8 cellular contexts compared by ENCODE assay signal in genomic region chr7:77415822-77416620, GRCh38. TPM values are rescaled to one million over a fixed set of nuclear protein-coding genes. Genes with fewer than 3 reads are reported as not detected.
DNase-seq lines count a peak whose midpoint lies in the region; ATAC-seq, FAIRE-seq and TF ChIP-seq lines count a peak whose summit lies in the region.

TSS of gene GSAP (minus strand) at chr7:77416349. CDS start at chr7:77416321, 28 bp downstream.

- peaks cover 30% of the 10 kb centered on the region for H3K4me1 ChIP-seq in CD8-positive, alpha-beta T cell (ENCODE audit: insufficient read depth, low read length)
- H3K4me1 ChIP-seq in K562 (replicated peaks in 1 of 2; ENCODE audit: control insufficient read depth in 2 of 2, insufficient read depth in 2 of 2, low read length in 2 of 2), result peaks cover 0 to 14% of the 10 kb centered on the region in 2 experiments; a peak in 1 of 5 replicates
- peaks cover 37% of the 10 kb centered on the region for H3K4me1 ChIP-seq in iPS-18a (ENCODE audit: control insufficient read depth, low read depth, low read length)
- peaks cover 41% of the 10 kb centered on the region for H3K4me1 ChIP-seq in skeletal muscle satellite cell (ENCODE audit: control insufficient read depth, insufficient read depth, low read length)

- no peaks in the 10 kb centered on the region for H3K27me3 Mint-ChIP-seq in CD8-positive, alpha-beta T cell (ENCODE audit: low read depth)
- peaks cover 31% of the 10 kb centered on the region for H3K27me3 Mint-ChIP-seq in T-helper 1 cell treated with Interleukin-12 subunit alpha and Interleukin-12 subunit beta and Interleukin-4 antibody, amounts not matched to agents 30 μg/mL and 1 μg/mL, for 36 hours (ENCODE audit: low read depth)

- TF ChIP-seq RAD21 in K562 (CRISPR knock-in tag; conservative IDR thresholded peaks at IDR 0.05 in 1 of 2, IDR thresholded peaks at IDR 0.05 in 1 of 2), result no peak

- in situ Hi-C loops in K562 (cut with MboI), result no loop called here

- no peak for FAIRE-seq in K562 (lab: Jason Lieb, UNC)

- no peak for TF ChIP-seq EP300 in K562 (IDR thresholded peaks at IDR 0.05; ENCODE audit: low read length)

- DNase-seq in CD8-positive, alpha-beta T cell, result peak in 6 of 7 experiments; percentile 28 to 75 (median 48)
- DNase-seq in HL-60 (ENCODE audit: low read depth in 1 of 2, low spot score in 1 of 2) (peak; percentile 11 to 28), K562 (ENCODE audit: extremely low read depth in 1 of 4, low spot score in 3 of 4) (peak in 3 of 4 experiments; percentile 23 to 29 (median 25)), SKM-1 treated with dmso at 0.1 percent for 144 hours (lab: John Stamatoyannopoulos, UW; ENCODE audit: unreplicated experiment) (no peak)

- H3K9me3 Mint-ChIP-seq in CD8-positive, alpha-beta T cell, result no peaks in the 10 kb centered on the region
- no peaks in the 10 kb centered on the region for H3K9me3 Mint-ChIP-seq in T-helper 1 cell treated with Interleukin-12 subunit alpha and Interleukin-12 subunit beta and Interleukin-4 antibody, amounts not matched to agents 30 μg/mL and 1 μg/mL, for 36 hours

- peak within 1 kb of the TSS; percentile 76 for H3K4me3 ChIP-seq in CD8-positive, alpha-beta T cell (ENCODE audit: low read depth, low read length)
- H3K4me3 ChIP-seq in HL-60 (replicated peaks; ENCODE audit: insufficient read depth, low read length), result peak within 1 kb of the TSS; percentile 56
- H3K4me3 ChIP-seq in K562, result no peak within 1 kb of the TSS
- peak within 1 kb of the TSS; percentile 66 for H3K4me3 ChIP-seq in iPS-18a (ENCODE audit: low read length)
- peak within 1 kb of the TSS; percentile 78 for H3K4me3 ChIP-seq in skeletal muscle satellite cell (ENCODE audit: low read length)

- H3K9ac ChIP-seq in K562 (ENCODE audit: insufficient read depth in 1 of 2, low read depth in 2 of 2, low read length in 2 of 2) (no peak within 1 kb of the TSS), iPS-18a (ENCODE audit: low read length) (no peak within 1 kb of the TSS), skeletal muscle satellite cell (ENCODE audit: low read depth, low read length) (peak within 1 kb of the TSS; percentile 84)

- no peaks in the 10 kb centered on the region for H3K9me1 ChIP-seq in K562 (ENCODE audit: control insufficient read depth, insufficient read depth, low read length)

- H3K27me3 ChIP-seq in CD8-positive, alpha-beta T cell (ENCODE audit: insufficient read depth, low read length), result no peaks in the 10 kb centered on the region
- H3K27me3 ChIP-seq in HL-60 (ENCODE audit: insufficient read depth, poor library complexity, severe bottlenecking) (no peaks in the 10 kb centered on the region), K562 (ENCODE audit: control insufficient read depth in 2 of 2, insufficient read depth in 2 of 2, low read length in 2 of 2) (peaks cover 37 to 40% of the 10 kb centered on the region in 2 experiments), iPS-18a (ENCODE audit: control insufficient read depth, insufficient read depth, low read length) (peaks cover 36% of the 10 kb centered on the region), skeletal muscle satellite cell (ENCODE audit: control insufficient read depth, insufficient read depth, low read length) (no peaks in the 10 kb centered on the region)

- no peak for TF ChIP-seq POLR2A in K562 (conservative IDR thresholded peaks at IDR 0.05)

- no peaks in the 10 kb centered on the region for H4K20me1 ChIP-seq in K562 (replicated peaks; ENCODE audit: control insufficient read depth, insufficient read depth, low read length)

- no peaks in the 10 kb centered on the region for H3K36me3 ChIP-seq in CD8-positive, alpha-beta T cell (ENCODE audit: insufficient read depth, low read length)
- H3K36me3 ChIP-seq in K562 (ENCODE audit: control insufficient read depth, insufficient read depth, low read length), result no peaks in the 10 kb centered on the region
- no peaks in the 10 kb centered on the region for H3K36me3 ChIP-seq in iPS-18a (ENCODE audit: control insufficient read depth, low read depth, low read length)
- no peaks in the 10 kb centered on the region for H3K36me3 ChIP-seq in skeletal muscle satellite cell (ENCODE audit: insufficient read depth, low read length)

- BruUV-seq in K562 (replicated peaks; lab: Mats Ljungman, UMichigan), result no TSS peak

- H3K27ac Mint-ChIP-seq in CD8-positive, alpha-beta T cell, result peak within 1 kb of the TSS; percentile 72
- peak within 1 kb of the TSS; percentile 41 for H3K27ac Mint-ChIP-seq in T-helper 1 cell treated with Interleukin-12 subunit alpha and Interleukin-12 subunit beta and Interleukin-4 antibody, amounts not matched to agents 30 μg/mL and 1 μg/mL, for 36 hours

- no peaks in the 10 kb centered on the region for H3K79me2 ChIP-seq in K562 (ENCODE audit: control insufficient read depth, insufficient read depth, low read length)

- ATAC-seq in CD8-positive, alpha-beta T cell, result peak; percentile 66
- ATAC-seq in GM19452 (IDR thresholded peaks at IDR 0.05; ENCODE audit: unreplicated experiment) (peak; percentile 55), K562 (peak; percentile 56)

- TF ChIP-seq CTCF in CD8-positive, alpha-beta T cell (IDR thresholded peaks at IDR 0.05), result no peak
- TF ChIP-seq CTCF in HL-60 (IDR thresholded peaks at IDR 0.05; ENCODE audit: insufficient read depth, low read length) (no peak), K562 (IDR thresholded peaks at IDR 0.05 in 2 of 3, conservative IDR thresholded peaks at IDR 0.05 in 1 of 3; ENCODE audit: insufficient read depth in 2 of 3, low read depth in 1 of 3, low read length in 3 of 3) (no peak)

- CTCF ChIA-PET in CD8-positive, alpha-beta T cell (lab: Charles Lee), result interaction anchor here (0.9 to 1.4 kb wide), 3 partner anchors 9 to 80 kb away, joined by 3 to 5 read pairs (median 3); no protein-coding TSS in a partner anchor
- CTCF ChIA-PET in K562 (lab: Yijun Ruan, JAX; ENCODE audit: low intra/inter-chr PET ratio), result no interaction called here

- H3K4me3 Mint-ChIP-seq in CD8-positive, alpha-beta T cell, result peak within 1 kb of the TSS; percentile 83
- peak within 1 kb of the TSS; percentile 63 for H3K4me3 Mint-ChIP-seq in T-helper 1 cell treated with Interleukin-12 subunit alpha and Interleukin-12 subunit beta and Interleukin-4 antibody, amounts not matched to agents 30 μg/mL and 1 μg/mL, for 36 hours

- H3K36me3 Mint-ChIP-seq in CD8-positive, alpha-beta T cell, result no peaks in the 10 kb centered on the region
- peaks cover 1% of the 10 kb centered on the region for H3K36me3 Mint-ChIP-seq in T-helper 1 cell treated with Interleukin-12 subunit alpha and Interleukin-12 subunit beta and Interleukin-4 antibody, amounts not matched to agents 30 μg/mL and 1 μg/mL, for 36 hours (ENCODE audit: low read depth)

- WGBS in K562 (ENCODE audit: insufficient coverage, low coverage, missing lambda C conversion rate), result 21% methylated on average over 46 of the region's 93 CpGs

- intact Hi-C loops in CD8-positive, alpha-beta T cell (cut with DNase I, micrococcal nuclease), result loop anchor here (2.0 to 10.0 kb wide), 4 partner anchors 61 to 279 kb away; partner anchors contain the start of genes PTPN12 (in 1 of the 2) and RSBN1L (in 1 of the 2)
- intact Hi-C loops in K562 (cut with micrococcal nuclease), result no loop called here

- POLR2A ChIA-PET in CD8-positive, alpha-beta T cell (lab: Charles Lee), result interaction anchor here (1.1 to 2.2 kb wide), 3 partner anchors 13 to 47 kb away, joined by 3 to 9 read pairs (median 4); no protein-coding TSS in a partner anchor
- POLR2A ChIA-PET in K562 (lab: Yijun Ruan, JAX), result no interaction called here

- H3K4me2 ChIP-seq in K562 (ENCODE audit: insufficient read depth, low read length) (no peak within 1 kb of the TSS; the same call in 1 of the 2 replicates), skeletal muscle satellite cell (ENCODE audit: low read length) (peak within 1 kb of the TSS; percentile 87)

- H3K27ac ChIP-seq in CD8-positive, alpha-beta T cell (ENCODE audit: low read depth, low read length), result peak within 1 kb of the TSS; percentile 58
- H3K27ac ChIP-seq in HL-60 (replicated peaks), result peak within 1 kb of the TSS; percentile 63
- H3K27ac ChIP-seq in K562 (ENCODE audit: extremely low read depth, low read depth, low read length), result no peak within 1 kb of the TSS
- H3K27ac ChIP-seq in iPS-18a (ENCODE audit: low read length), result no peak within 1 kb of the TSS

- H3K4me1 Mint-ChIP-seq in CD8-positive, alpha-beta T cell (ENCODE audit: low read depth), result peaks cover 39% of the 10 kb centered on the region
- peaks cover 20% of the 10 kb centered on the region for H3K4me1 Mint-ChIP-seq in T-helper 1 cell treated with Interleukin-12 subunit alpha and Interleukin-12 subunit beta and Interleukin-4 antibody, amounts not matched to agents 30 μg/mL and 1 μg/mL, for 36 hours (ENCODE audit: low read depth)

- H3K9me3 ChIP-seq in CD8-positive, alpha-beta T cell (ENCODE audit: low read length), result no peaks in the 10 kb centered on the region
- no peaks in the 10 kb centered on the region for H3K9me3 ChIP-seq in K562 (replicated peaks; ENCODE audit: control insufficient read depth, insufficient read depth, low read depth, low read length)
- H3K9me3 ChIP-seq in iPS-18a (ENCODE audit: control insufficient read depth, low read depth, low read length), result no peaks in the 10 kb centered on the region
- H3K9me3 ChIP-seq in skeletal muscle satellite cell (replicated peaks; ENCODE audit: low read length), result no peaks in the 10 kb centered on the region

- H2AFZ ChIP-seq in K562 (ENCODE audit: low read depth, low read length), result no peak within 1 kb of the TSS

TF ChIP-seq in K562, 482 proteins besides CTCF, POLR2A, EP300 and RAD21 (continues in another document):
- TF ChIP-seq NONO (IDR thresholded peaks at IDR 0.05; ENCODE audit: low read depth in 2 of 2, low read length in 1 of 2), result no peak

RNA-seq across cellular contexts. Expression of gene GSAP, which starts in this region (rescaled TPM):
- 10 to 100 TPM; 11.9 to 12.8 TPM for total RNA-seq in CD8-positive, alpha-beta T cell
- not detected in 2 replicates for total RNA-seq in K562 (2011; cell fraction: chromatin; rRNA removed; ENCODE audit: low replicate concordance)
- not detected in 2 replicates for total RNA-seq in K562 (2011; cell fraction: nucleolus; rRNA removed)
- not detected in 2 replicates for total RNA-seq in K562 (2011; cell fraction: nucleoplasm; rRNA removed)
- total RNA-seq in K562 (2014; rRNA removed) (not detected in 2 replicates), K562 (2014; rRNA removed; fragmentation: Illumina TruSeq; extraction: Trizol) (not detected in 2 replicates), K562 (2015; rRNA removed; fragmentation: Illumina TruSeq; extraction: Trizol) (not detected in 2 replicates), K562 (2021) (0.13 TPM in 1 of 2 replicates, not detected in the other)
- polyA plus RNA-seq in K562 (2011; rRNA removed) (not detected in 2 replicates), K562 (2014; fragmentation: Illumina TruSeq; extraction: Trizol) (not detected in 2 replicates), K562 (2014; fragmentation: Nextera tagmentation; extraction: Ambion mirVana) (not detected), K562 (2014; rRNA removed) (not detected in 2 replicates)
- not detected in 2 replicates for polyA plus RNA-seq in K562 (2011; cell fraction: cytosol; rRNA removed)
- not detected in 2 replicates for polyA plus RNA-seq in K562 (2011; cell fraction: nucleus; rRNA removed)
- not detected in 2 replicates for polyA plus RNA-seq in K562 (2012)
- not detected in 2 replicates for polyA minus RNA-seq in K562 (2011; rRNA and poly(A)+ RNA removed)
- not detected in 2 replicates for polyA minus RNA-seq in K562 (2011; cell fraction: cytosol; rRNA and poly(A)+ RNA removed)
- not detected in 2 replicates for polyA minus RNA-seq in K562 (2011; cell fraction: nucleus; rRNA and poly(A)+ RNA removed)
- 3.3 and 3.5 TPM in 2 replicates for total RNA-seq in skeletal muscle satellite cell (2012; rRNA removed)

Comparison
In these comparisons a context has a peak if more than half of its experiments do, and no peak if none do; other contexts are left out.
1. RNA of gene GSAP (total RNA-seq): 11.9 to 12.8 TPM in CD8-positive, alpha-beta T cell; 0.13 TPM in K562; every median in the first group is over 10 times any median in the second.
2. Peak in DNase-seq and ATAC-seq in K562; RNA of the gene not detected or under 1 TPM.
3. H3K27ac ChIP-seq: peak in CD8-positive, alpha-beta T cell (single experiment) and HL-60 (single experiment); none in K562 (single experiment) and iPS-18a (single experiment).
4. Peak in every context shown above with its lines, with median percentiles within 50 percentile points of each other: ATAC-seq.